ENCODE assay signal across 8 cellular contexts in the genomic region with DNA sequence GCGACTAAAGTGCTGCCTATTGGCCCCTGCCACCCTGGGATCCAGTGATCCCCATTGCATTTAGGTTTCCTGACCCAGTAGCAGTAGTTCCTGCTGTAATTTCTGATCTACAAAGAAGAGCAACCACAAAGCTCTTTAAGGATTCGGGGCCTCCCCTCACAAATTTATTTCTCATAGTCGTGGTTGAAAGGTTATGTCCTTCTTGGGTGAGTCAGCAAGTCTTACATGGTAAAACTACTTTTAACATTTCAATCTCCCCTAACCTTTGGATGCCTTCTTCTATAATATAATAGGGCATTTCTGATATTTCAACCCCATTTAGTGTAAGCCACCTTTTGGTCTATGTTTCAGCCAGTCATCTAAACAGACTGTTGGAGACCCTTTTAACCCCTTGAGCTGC. TPM values are rescaled to one million over a fixed set of nuclear protein-coding genes. Genes with fewer than 3 reads are reported as not detected.
DNase-seq lines count a peak whose midpoint lies in the region; ATAC-seq and TF ChIP-seq lines count a peak whose summit lies in the region.
"Had no signal": no experiment of that assay in that cellular context is flagged by ENCODE, and none has a peak within 500 bp of the region (broad histone marks: within the 10 kb centered on the region; RNA-seq: fewer than 3 reads in every experiment).

No MANE protein-coding gene starts in this region.

- no peak overlapping the region for H3K4me2 ChIP-seq in PC-3 (ENCODE audit: low read length)

- DNase-seq in HCEC 1CT (peak; percentile 71), PC-3 (peak; percentile 13), GM19240 (ENCODE audit: insufficient read length, low spot score) (no peak), Peyer's patch (no peak)
- DNase-seq in naive thymus-derived CD4-positive, alpha-beta T cell = no peak

- POLR2A ChIA-PET in PC-3 (lab: Charles Lee; ENCODE audit: unreplicated experiment) = no interaction called here
- POLR2A ChIA-PET in naive thymus-derived CD4-positive, alpha-beta T cell (lab: Charles Lee) = no interaction called here

- H2AFZ ChIP-seq in PC-3 (ENCODE audit: low read length) = no peak overlapping the region

- intact Hi-C loops in PC-3 (cut with micrococcal nuclease) = no loop called here
- intact Hi-C loops in naive thymus-derived CD4-positive, alpha-beta T cell (cut with micrococcal nuclease) = no loop called here

- no peak overlapping the region for H3K4me3 Mint-ChIP-seq in naive thymus-derived CD4-positive, alpha-beta T cell

- H3K27me3 Mint-ChIP-seq in naive thymus-derived CD4-positive, alpha-beta T cell = no peaks in the 10 kb centered on the region

- TF ChIP-seq CTCF in PC-3 (conservative IDR thresholded peaks at IDR 0.05; ENCODE audit: low read depth, low read length) (no peak), Peyer's patch (IDR thresholded peaks at IDR 0.05) (no peak)

- CTCF ChIA-PET in PC-3 (lab: Charles Lee) = no interaction called here
- CTCF ChIA-PET in naive thymus-derived CD4-positive, alpha-beta T cell (lab: Charles Lee) = no interaction called here

- no peaks in the 10 kb centered on the region for H3F3A ChIP-seq in PC-3 (ENCODE audit: low read length, unreplicated experiment)

- ATAC-seq in GM18520 (IDR thresholded peaks at IDR 0.05; ENCODE audit: unreplicated experiment) (peak; percentile 81), PC-3 (no peak), GM19397 (IDR thresholded peaks at IDR 0.05; ENCODE audit: unreplicated experiment) (no peak)
- no peak for ATAC-seq in naive thymus-derived CD4-positive, alpha-beta T cell

- TF ChIP-seq POLR2A in Peyer's patch (IDR thresholded peaks at IDR 0.05) = no peak

- peaks cover 0 to 2% (median 0%) of the 10 kb centered on the region in 11 donors for H3K9me3 Mint-ChIP-seq in naive thymus-derived CD4-positive, alpha-beta T cell

- no peak overlapping the region for H3K4me3 ChIP-seq in PC-3 (ENCODE audit: low read length)
- no peak overlapping the region for H3K4me3 ChIP-seq in naive thymus-derived CD4-positive, alpha-beta T cell (ENCODE audit: low read length)
- H3K4me3 ChIP-seq in Peyer's patch = no peak overlapping the region
- H3K4me3 ChIP-seq: prostate gland had no signal

- H3K9ac ChIP-seq in PC-3 (ENCODE audit: low read length) = no peak overlapping the region

- H3K27ac ChIP-seq in PC-3 (ENCODE audit: low read length) (no peak overlapping the region), Peyer's patch (no peak overlapping the region)
- H3K27ac ChIP-seq in naive thymus-derived CD4-positive, alpha-beta T cell (ENCODE audit: low read depth, low read length) = no peak overlapping the region

- H4K20me1 ChIP-seq in PC-3 (ENCODE audit: low read length) = no peaks in the 10 kb centered on the region

- H3K4me1 Mint-ChIP-seq in naive thymus-derived CD4-positive, alpha-beta T cell = peaks cover 7 to 37% (median 23%) of the 10 kb centered on the region in 7 donors

- H3K27ac Mint-ChIP-seq in naive thymus-derived CD4-positive, alpha-beta T cell = peak overlapping the region in 6 of 9 donors; percentile 3 to 47 (median 40)

- H3K36me3 ChIP-seq in PC-3 (ENCODE audit: low read depth, low read length) = peaks cover 35% of the 10 kb centered on the region
- peaks cover 17 to 74% (median 21%) of the 10 kb centered on the region in 3 experiments for H3K36me3 ChIP-seq in naive thymus-derived CD4-positive, alpha-beta T cell (ENCODE audit: control insufficient read depth in 2 of 3, insufficient read depth in 3 of 3, low read length in 3 of 3)
- H3K36me3 ChIP-seq in Peyer's patch = peaks cover 0 to 73% (median 0%) of the 10 kb centered on the region in 3 donors

- H3K79me2 ChIP-seq in PC-3 (ENCODE audit: low read length) = no peaks in the 10 kb centered on the region

- H3K27me3 ChIP-seq in PC-3 (ENCODE audit: low read length) (no peaks in the 10 kb centered on the region), Peyer's patch (no peaks in the 10 kb centered on the region)
- no peaks in the 10 kb centered on the region for H3K27me3 ChIP-seq in naive thymus-derived CD4-positive, alpha-beta T cell (ENCODE audit: control insufficient read depth in 2 of 2, insufficient read depth in 2 of 2, low read length in 2 of 2)

- BruUV-seq in PC-3 (replicated peaks; lab: Mats Ljungman, UMichigan) = no TSS peak

- H3K9me2 ChIP-seq in PC-3 (replicated peaks; ENCODE audit: low read length) = no peaks in the 10 kb centered on the region

- H3K36me3 Mint-ChIP-seq in naive thymus-derived CD4-positive, alpha-beta T cell = peaks cover 12 to 75% (median 65%) of the 10 kb centered on the region in 5 donors

- H3K9me3 ChIP-seq in PC-3 (ENCODE audit: low read length) (no peaks in the 10 kb centered on the region), Peyer's patch (no peaks in the 10 kb centered on the region)
- H3K9me3 ChIP-seq in naive thymus-derived CD4-positive, alpha-beta T cell (ENCODE audit: control insufficient read depth in 2 of 3, low read length in 3 of 3) = no peaks in the 10 kb centered on the region
- H3K9me3 ChIP-seq: prostate gland had no signal

- H3K4me1 ChIP-seq in PC-3 (ENCODE audit: insufficient read depth, low read length) (0 out of 2 replicates have a peak, but pooled peaks cover 5% of the 10 kb centered on the region), Peyer's patch (no peaks in the 10 kb centered on the region)
- H3K4me1 ChIP-seq in naive thymus-derived CD4-positive, alpha-beta T cell (ENCODE audit: control insufficient read depth in 2 of 2, insufficient read depth in 2 of 2, low read length in 2 of 2) = no peaks in the 10 kb centered on the region
- H3K4me1 ChIP-seq: prostate gland had no signal

RNA-seq across cellular contexts. Expression of a gene that starts 14.9 kb away (rescaled TPM):
- total RNA-seq in PC-3 (2014; rRNA removed) (18.8 and 19.4 TPM in 2 replicates), Peyer's patch (10 to 100 TPM; 24.2 to 75.1 (median 44.3) TPM)
- 10 to 100 TPM; 33.4 to 52.3 (median 39.1) TPM for total RNA-seq in naive thymus-derived CD4-positive, alpha-beta T cell
- polyA plus RNA-seq in naive thymus-derived CD4-positive, alpha-beta T cell = 1 to 10 TPM; 5.9 to 8.4 TPM

RNA-seq across cellular contexts. Expression of a gene that starts 26.1 kb away (rescaled TPM):
- 71.5 and 73.6 TPM in 2 replicates for total RNA-seq in PC-3 (2014; rRNA removed)
- 10 to 100 TPM in 4 of 5 experiments, 1 to 10 TPM in 1; 5.0 to 26.4 (median 20.4) TPM for total RNA-seq in naive thymus-derived CD4-positive, alpha-beta T cell
- 1 to 10 TPM; 1.8 to 3.9 TPM for polyA plus RNA-seq in naive thymus-derived CD4-positive, alpha-beta T cell
- total RNA-seq in Peyer's patch = 100 to 1,000 TPM; 115 to 299 (median 184) TPM

Comparison
In these comparisons a context has a peak if more than half of its experiments do, and no peak if none do; other contexts are left out.
1. DNase-seq: peak in HCEC 1CT (single experiment) and PC-3 (single experiment); none in naive thymus-derived CD4-positive, alpha-beta T cell (0 of 9), GM19240 (single experiment) and Peyer's patch (0 of 3).